23 cellular contexts compared by ENCODE assay signal in the genomic region with DNA sequence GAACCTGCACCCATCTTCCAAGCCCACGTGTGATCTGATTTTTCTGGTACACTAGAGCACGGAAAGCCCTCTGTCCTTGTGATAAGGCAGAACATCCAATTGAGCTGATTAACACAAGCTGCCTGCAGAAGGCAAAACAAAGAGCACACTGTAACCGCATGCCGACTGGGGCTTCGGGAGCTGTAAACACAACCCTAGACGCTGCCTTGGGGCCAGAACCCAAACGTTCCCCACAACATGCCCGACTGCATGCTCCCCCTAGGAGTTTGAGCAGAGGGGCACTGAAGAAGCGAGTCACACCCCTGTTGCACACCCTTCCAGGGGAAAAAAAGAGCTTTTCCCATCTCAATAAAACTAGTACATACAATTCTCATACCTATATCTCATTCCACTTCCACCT.
"Had no signal": no experiment of that assay in that cellular context is flagged by ENCODE, and none has a peak within 500 bp of the region (broad histone marks: within the 10 kb centered on the region; RNA-seq: fewer than 3 reads in every experiment).

No MANE protein-coding gene starts in this region.

- H3K9me3 Mint-ChIP-seq: nephron had no signal

- H3K36me3 ChIP-seq: gastroesophageal sphincter, left ventricle myocardium inferior, lower lobe of right lung, spleen, tibial nerve, upper lobe of right lung, vagina had no signal

- H3K36me3 Mint-ChIP-seq: stimulated activated memory B cell treated with anti-CD40 and anti-IgM and Interleukin-4, amounts not matched to agents 10 μg/mL and 1 μg/mL and 100 μg/mL, for 72 hours had no signal

- H3K4me1 Mint-ChIP-seq: immature natural killer cell; nephron; stimulated activated memory B cell treated with anti-CD40 and anti-IgM and Interleukin-4, amounts not matched to agents 10 μg/mL and 1 μg/mL and 100 μg/mL, for 72 hours had no signal

- H3K9me3 ChIP-seq: gastroesophageal sphincter, upper lobe of right lung, vagina had no signal

- DNase-seq: cortex of kidney; dorsolateral prefrontal cortex; effector CD8-positive, alpha-beta T cell; immature natural killer cell; kidney; left cardiac atrium; left ventricle myocardium inferior; lower lobe of right lung; mesenchymal stem cell; midbrain; spleen; stimulated activated CD4-positive, alpha-beta T cell treated with anti-CD3 and anti-CD28 coated beads, Interleukin-15, amount 100 ng/mL, for 24 hours; stimulated activated CD4-positive, alpha-beta T cell treated with anti-CD3 and anti-CD28 coated beads, Interleukin-1b, Interleukin-23, amount 100 ng/mL, for 48 hours; stimulated activated CD4-positive, alpha-beta T cell treated with anti-CD3 and anti-CD28 coated beads, Interleukin-4, amount 100 ng/mL, for 24 hours; upper lobe of right lung had no signal

- H3K4me3 Mint-ChIP-seq: immature natural killer cell; nephron; stimulated activated memory B cell treated with anti-CD40 and anti-IgM and Interleukin-4, amounts not matched to agents 10 μg/mL and 1 μg/mL and 100 μg/mL, for 72 hours; stimulated activated naive CD8-positive, alpha-beta T cell treated with anti-CD3 and anti-CD28 coated beads, Interleukin-15, Interleukin-2, amounts not matched to agents 100 ng/mL and 50 ng/mL, for 24 hours had no signal

- H3K27me3 Mint-ChIP-seq: stimulated activated memory B cell treated with anti-CD40 and anti-IgM and Interleukin-4, amounts not matched to agents 10 μg/mL and 1 μg/mL and 100 μg/mL, for 72 hours; stimulated activated naive CD8-positive, alpha-beta T cell treated with anti-CD3 and anti-CD28 coated beads, Interleukin-15, Interleukin-2, amounts not matched to agents 100 ng/mL and 50 ng/mL, for 24 hours had no signal

- H3K4me3 ChIP-seq: dorsolateral prefrontal cortex, gastroesophageal sphincter, left ventricle myocardium inferior, lower lobe of right lung, spleen, tibial nerve, upper lobe of right lung, vagina had no signal

- H3K27ac ChIP-seq: dorsolateral prefrontal cortex, gastroesophageal sphincter, left ventricle myocardium inferior, lower lobe of right lung, spleen, tibial nerve, upper lobe of right lung, vagina had no signal

- H3K27me3 ChIP-seq: gastroesophageal sphincter, spleen, tibial nerve, upper lobe of right lung, vagina had no signal

- H3K4me1 ChIP-seq: gastroesophageal sphincter, left ventricle myocardium inferior, lower lobe of right lung, spleen, tibial nerve, upper lobe of right lung, vagina had no signal

- H3K27ac Mint-ChIP-seq: nephron; stimulated activated memory B cell treated with anti-CD40 and anti-IgM and Interleukin-4, amounts not matched to agents 10 μg/mL and 1 μg/mL and 100 μg/mL, for 72 hours; stimulated activated naive CD8-positive, alpha-beta T cell treated with anti-CD3 and anti-CD28 coated beads, Interleukin-15, Interleukin-2, amounts not matched to agents 100 ng/mL and 50 ng/mL, for 24 hours had no signal

- ATAC-seq: esophagus mucosa; gastroesophageal sphincter; left cardiac atrium; lower lobe of right lung; sciatic nerve; stimulated activated memory B cell treated with anti-CD40 and anti-IgM and Interleukin-4, amounts not matched to agents 10 μg/mL and 1 μg/mL and 100 μg/mL, for 72 hours; upper lobe of right lung had no signal
